Comparison of ENCODE assay signal across 23 cellular contexts in the genomic region with DNA sequence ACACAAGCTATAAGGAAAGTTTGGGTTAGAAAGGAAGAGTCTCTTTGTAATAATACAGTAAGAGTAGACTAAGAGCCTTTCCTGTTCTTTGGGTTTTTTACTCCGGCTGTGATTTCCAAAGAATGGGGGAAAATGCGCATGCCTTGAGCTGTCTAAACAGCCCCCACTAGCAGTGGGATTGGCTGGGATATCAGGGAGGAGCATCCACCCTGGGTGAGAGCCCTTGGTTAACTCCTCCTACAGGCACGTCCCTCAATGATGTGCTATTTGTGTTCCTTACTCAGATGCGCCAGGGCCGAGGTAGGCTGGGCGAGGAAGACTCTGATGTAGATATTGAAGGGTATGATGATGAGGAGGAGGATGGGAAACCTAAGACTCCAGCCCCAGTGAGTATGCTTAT.
"Had no signal": no experiment of that assay in that cellular context is flagged by ENCODE, and none has a peak within 500 bp of the region (broad histone marks: within the 10 kb centered on the region; RNA-seq: fewer than 3 reads in every experiment).

No MANE protein-coding gene starts in this region.

- H3K4me3 ChIP-seq: left ventricle myocardium inferior, lung, mucosa of descending colon, ovary, right atrium auricular region, right lobe of liver, smooth muscle cell, tibial nerve, uterus had no signal

- H3K27me3 Mint-ChIP-seq: naive thymus-derived CD4-positive, alpha-beta T cell; progenitor cell of endocrine pancreas; stimulated activated memory B cell treated with anti-CD40 and anti-IgM and Interleukin-4, amounts not matched to agents 10 μg/mL and 1 μg/mL and 100 μg/mL, for 72 hours; stimulated activated naive CD8-positive, alpha-beta T cell treated with anti-CD3 and anti-CD28 coated beads, Interleukin-15, amount 100 ng/mL, for 72 hours; type B pancreatic cell had no signal

- H3K4me1 Mint-ChIP-seq: stimulated activated memory B cell treated with anti-CD40 and anti-IgM and Interleukin-4, amounts not matched to agents 10 μg/mL and 1 μg/mL and 100 μg/mL, for 72 hours; stimulated activated naive CD8-positive, alpha-beta T cell treated with anti-CD3 and anti-CD28 coated beads, Interleukin-15, amount 100 ng/mL, for 72 hours had no signal

- H3K27me3 ChIP-seq: ovary, right atrium auricular region, right lobe of liver, tibial nerve, uterus had no signal

- H3K9me3 ChIP-seq: left ventricle myocardium inferior, mucosa of descending colon, ovary, right atrium auricular region, right lobe of liver, tibial nerve, uterus had no signal

- DNase-seq: islet precursor cell; left ventricle myocardium inferior; midbrain; mucosa of descending colon; naive thymus-derived CD4-positive, alpha-beta T cell; ovary; right lobe of liver; stimulated activated CD4-positive, alpha-beta T cell treated with anti-CD3 and anti-CD28 coated beads, Interleukin-1b, Interleukin-23, amount 100 ng/mL, for 48 hours; stimulated activated CD4-positive, alpha-beta T cell treated with anti-CD3 and anti-CD28 coated beads, Interleukin-2, amount 100 ng/mL, for 48 hours; stimulated activated CD4-positive, alpha-beta T cell treated with anti-CD3 and anti-CD28 coated beads, Interleukin-4, amount 100 ng/mL, for 4 hours; stimulated activated CD8-positive, alpha-beta memory T cell treated with anti-CD3 and anti-CD28 coated beads, Interleukin-4, amount 100 ng/mL, for 48 hours; stimulated activated naive CD4-positive, alpha-beta T cell treated with Interleukin-2 at 50 U/mL for 16 hours; stimulated activated naive CD8-positive, alpha-beta T cell treated with anti-CD3 and anti-CD28 coated beads, Interleukin-15, amount 100 ng/mL, for 72 hours; substantia nigra; uterus had no signal

- H3K4me3 Mint-ChIP-seq: naive thymus-derived CD4-positive, alpha-beta T cell; natural killer cell treated with Interleukin-12 subunit alpha and Interleukin-12 subunit beta and Interleukin-15 and Interleukin-18, amount 100 ng/mL, for 72 hours; stimulated activated memory B cell treated with anti-CD40 and anti-IgM and Interleukin-4, amounts not matched to agents 10 μg/mL and 1 μg/mL and 100 μg/mL, for 72 hours; stimulated activated naive CD8-positive, alpha-beta T cell treated with anti-CD3 and anti-CD28 coated beads, Interleukin-15, amount 100 ng/mL, for 72 hours; type B pancreatic cell had no signal

- H3K9me3 Mint-ChIP-seq: naive thymus-derived CD4-positive, alpha-beta T cell; natural killer cell treated with Interleukin-12 subunit alpha and Interleukin-12 subunit beta and Interleukin-15 and Interleukin-18, amount 100 ng/mL, for 72 hours; stimulated activated memory B cell treated with anti-CD40 and anti-IgM and Interleukin-4, amounts not matched to agents 10 μg/mL and 1 μg/mL and 100 μg/mL, for 72 hours; stimulated activated naive CD8-positive, alpha-beta T cell treated with anti-CD3 and anti-CD28 coated beads, Interleukin-15, amount 100 ng/mL, for 72 hours; type B pancreatic cell had no signal

- H3K4me2 ChIP-seq: smooth muscle cell had no signal

- H3K36me3 ChIP-seq: ovary, uterus had no signal

- H3K4me1 ChIP-seq: left ventricle myocardium inferior, right atrium auricular region, right lobe of liver, tibial nerve, uterus had no signal

- ATAC-seq: mucosa of descending colon; naive thymus-derived CD4-positive, alpha-beta T cell; natural killer cell treated with Interleukin-12 subunit alpha and Interleukin-12 subunit beta and Interleukin-15 and Interleukin-18, amount 100 ng/mL, for 72 hours; right lobe of liver; stimulated activated memory B cell treated with anti-CD40 and anti-IgM and Interleukin-4, amounts not matched to agents 10 μg/mL and 1 μg/mL and 100 μg/mL, for 72 hours; stimulated activated naive CD8-positive, alpha-beta T cell treated with anti-CD3 and anti-CD28 coated beads, Interleukin-15, amount 100 ng/mL, for 72 hours had no signal

- H3K27ac Mint-ChIP-seq: progenitor cell of endocrine pancreas; stimulated activated naive CD8-positive, alpha-beta T cell treated with anti-CD3 and anti-CD28 coated beads, Interleukin-15, amount 100 ng/mL, for 72 hours; type B pancreatic cell had no signal

- H3K27ac ChIP-seq: left ventricle myocardium inferior, ovary, right atrium auricular region, right lobe of liver, tibial nerve, uterus had no signal
